Comparison of ENCODE assay signal across 21 cellular contexts in genomic region chr15:88057836-88058235, GRCh38.
DNase-seq lines count a peak whose midpoint lies in the region; ATAC-seq lines count a peak whose summit lies in the region.
"Had no signal": no experiment of that assay in that cellular context is flagged by ENCODE, and none has a peak within 500 bp of the region (broad histone marks: within the 10 kb centered on the region; RNA-seq: fewer than 3 reads in every experiment).

No MANE protein-coding gene starts in this region.

- H3K9me3 ChIP-seq in MG63: no peaks in the 10 kb centered on the region
- H3K9me3 ChIP-seq: Caco-2 had no signal

- H3K27me3 ChIP-seq in MG63: no peaks in the 10 kb centered on the region

- H3K4me3 Mint-ChIP-seq in stimulated activated naive CD8-positive, alpha-beta T cell treated with anti-CD3 and anti-CD28 coated beads, Interleukin-15, amount 100 ng/mL, for 72 hours: no peak overlapping the region
- H3K4me3 Mint-ChIP-seq: CD8-positive, alpha-beta T cell; GM23338; T-cell had no signal

- H3K9me3 Mint-ChIP-seq in stimulated activated naive CD8-positive, alpha-beta T cell treated with anti-CD3 and anti-CD28 coated beads, Interleukin-15, amount 100 ng/mL, for 72 hours: no peaks in the 10 kb centered on the region
- H3K9me3 Mint-ChIP-seq: CD8-positive, alpha-beta T cell; GM23338; T-cell had no signal

- H3K4me1 Mint-ChIP-seq in stimulated activated naive CD8-positive, alpha-beta T cell treated with anti-CD3 and anti-CD28 coated beads, Interleukin-15, amount 100 ng/mL, for 72 hours: no peaks in the 10 kb centered on the region
- H3K4me1 Mint-ChIP-seq: GM23338, T-cell had no signal

- ATAC-seq in stimulated activated naive CD8-positive, alpha-beta T cell treated with anti-CD3 and anti-CD28 coated beads, Interleukin-15, amount 100 ng/mL, for 72 hours: no peak
- ATAC-seq in HG03469 (IDR thresholded peaks at IDR 0.05; ENCODE audit: unreplicated experiment): no peak
- ATAC-seq: CD8-positive, alpha-beta T cell; GM23338; HepG2; T-cell had no signal

- H3K36me3 ChIP-seq in MG63: no peaks in the 10 kb centered on the region

- DNase-seq in EL (peak; percentile 48), MG63 (peak; percentile 23), cerebellar cortex (ENCODE audit: low spot score) (peak; percentile 95), myocyte (ENCODE audit: low read depth) (peak; percentile 14), dedifferentiated amniotic fluid mesenchymal stem cell (ENCODE audit: extremely low spot score) (no peak)
- no peak for DNase-seq in stimulated activated naive CD8-positive, alpha-beta T cell treated with anti-CD3 and anti-CD28 coated beads, Interleukin-15, amount 100 ng/mL, for 72 hours
- DNase-seq: Caco-2; CD8-positive, alpha-beta T cell; DMS79 treated with DMSO at 0.1 percent for 48 hours; HCEC 1CT; Karpas-422; NCI-H1105 treated with DMSO at 0.1 percent for 48 hours; NCI-H146; NCI-H2029 treated with DMSO at 0.1 percent for 48 hours; NCI-H526 treated with DMSO at 0.1 percent for 48 hours; PC-9; SHP77; T-cell had no signal

- no peak overlapping the region for H3K27ac Mint-ChIP-seq in stimulated activated naive CD8-positive, alpha-beta T cell treated with anti-CD3 and anti-CD28 coated beads, Interleukin-15, amount 100 ng/mL, for 72 hours
- H3K27ac Mint-ChIP-seq: CD8-positive, alpha-beta T cell; GM23338; T-cell had no signal

- H3K4me3 ChIP-seq in MG63: no peak overlapping the region
- H3K4me3 ChIP-seq: GM23338, PC-9 had no signal

- no peaks in the 10 kb centered on the region for H3K27me3 Mint-ChIP-seq in stimulated activated naive CD8-positive, alpha-beta T cell treated with anti-CD3 and anti-CD28 coated beads, Interleukin-15, amount 100 ng/mL, for 72 hours
- H3K27me3 Mint-ChIP-seq: T-cell had no signal

Comparison
In these comparisons a context has a peak if more than half of its experiments do, and no peak if none do; other contexts are left out.
1. DNase-seq: peak in EL (single experiment), MG63 (single experiment), cerebellar cortex (single experiment) and myocyte (single experiment); none in dedifferentiated amniotic fluid mesenchymal stem cell (single experiment) and stimulated activated naive CD8-positive, alpha-beta T cell treated with anti-CD3 and anti-CD28 coated beads, Interleukin-15, amount 100 ng/mL, for 72 hours (0 of 2).